In the genomic region with DNA sequence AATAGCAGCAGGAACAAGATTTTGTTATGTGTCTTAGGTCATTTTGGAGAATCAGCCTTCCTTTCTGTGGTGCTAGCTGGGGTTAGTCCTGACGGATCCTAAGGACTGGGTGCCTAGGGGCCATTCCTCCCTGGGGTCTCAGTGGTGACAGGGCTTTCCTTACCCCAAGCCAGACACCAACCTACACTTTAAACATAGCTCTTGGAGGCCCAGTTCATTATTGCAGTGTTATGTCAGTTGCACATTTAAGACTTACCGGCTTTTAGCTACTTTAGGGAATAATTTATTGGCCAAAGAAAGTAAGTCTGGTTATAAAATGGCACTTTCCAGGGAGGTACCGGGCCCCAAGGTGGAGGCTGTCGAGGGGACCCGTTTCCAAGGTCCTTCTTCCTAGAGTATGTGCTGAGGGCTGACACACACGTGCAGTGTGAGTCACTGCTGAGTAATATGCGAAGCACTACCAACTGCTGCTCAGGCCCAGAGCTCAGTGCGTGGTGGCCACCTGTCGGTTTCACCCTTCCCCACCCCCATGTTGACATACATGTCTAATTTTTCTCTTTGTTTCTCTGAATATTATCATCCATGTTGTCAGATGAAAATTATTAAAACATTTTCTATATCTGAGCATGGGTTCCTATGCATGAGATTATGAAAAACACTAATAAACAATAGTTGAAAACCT, we compare ENCODE assay signal across 7 cellular contexts. TPM values are rescaled to one million over a fixed set of nuclear protein-coding genes. Genes with fewer than 3 reads are reported as not detected.
A peak's percentile ranks its signal among the peaks of the same experiment; 100 is the strongest.
DNase-seq lines count a peak whose midpoint lies in the region; ATAC-seq and TF ChIP-seq lines count a peak whose summit lies in the region.

No MANE protein-coding gene starts in this region.

- no peaks in the 10 kb centered on the region for H3K9me3 ChIP-seq in PC-3 (ENCODE audit: low read length)

- H3K79me2 ChIP-seq in PC-3 (ENCODE audit: low read length): no peaks in the 10 kb centered on the region

- TF ChIP-seq CTCF in PC-3 (conservative IDR thresholded peaks at IDR 0.05; ENCODE audit: low read depth, low read length): peak; percentile 72

- peak; percentile 94 for ATAC-seq in GM18873 (IDR thresholded peaks at IDR 0.05; ENCODE audit: low FRiP score, unreplicated experiment)
- peak; percentile 99 for ATAC-seq in HG02642 (IDR thresholded peaks at IDR 0.05; ENCODE audit: poor library complexity, unreplicated experiment)
- ATAC-seq in PC-3: peak; percentile 100

- H3K9me2 ChIP-seq in PC-3 (replicated peaks; ENCODE audit: low read length): no peaks in the 10 kb centered on the region

- no peaks in the 10 kb centered on the region for H4K20me1 ChIP-seq in PC-3 (ENCODE audit: low read length)

- peak; percentile 92 for DNase-seq in PC-3
- DNase-seq in dermis blood vessel endothelial cell: peak; percentile 85
- peak; percentile 28 for DNase-seq in stimulated activated CD8-positive, alpha-beta memory T cell treated with anti-CD3 and anti-CD28 coated beads, Interleukin-4, amount 100 ng/mL, for 24 hours (ENCODE audit: low read depth)
- no peak for DNase-seq in DMS79 (lab: John Stamatoyannopoulos, UW)
- no peak for DNase-seq in NCI-H69 (lab: John Stamatoyannopoulos, UW)

- POLR2A ChIA-PET in PC-3 (lab: Charles Lee; ENCODE audit: unreplicated experiment): interaction anchor here (0.6 kb wide), 1 partner anchor 94 kb away, joined by 4 read pairs; no protein-coding TSS in a partner anchor

- H2AFZ ChIP-seq in PC-3 (ENCODE audit: low read length): peak overlapping the region; percentile 25; the same call in 1 of the 2 replicates

- no peaks in the 10 kb centered on the region for H3F3A ChIP-seq in PC-3 (ENCODE audit: low read length, unreplicated experiment)

- H3K4me1 ChIP-seq in PC-3 (ENCODE audit: insufficient read depth, low read length): peaks cover 11% of the 10 kb centered on the region

- no peaks in the 10 kb centered on the region for H3K27me3 ChIP-seq in PC-3 (ENCODE audit: low read length)

- CTCF ChIA-PET in PC-3 (lab: Charles Lee): interaction anchor here (1.0 to 1.4 kb wide), 3 partner anchors 70 to 101 kb away, joined by 3 to 5 read pairs (median 3); partner anchors contain the start of gene TAF1B

- peaks cover 18% of the 10 kb centered on the region for H3K36me3 ChIP-seq in PC-3 (ENCODE audit: low read depth, low read length)

- intact Hi-C loops in PC-3 (cut with micrococcal nuclease): loop anchor here (1.0 kb wide), 2 partner anchors 100 to 113 kb away; no protein-coding TSS in a partner anchor

- peak overlapping the region; percentile 22; the same call in 1 of the 2 replicates for H3K4me2 ChIP-seq in PC-3 (ENCODE audit: low read length)

- H3K9ac ChIP-seq in PC-3 (ENCODE audit: low read length): no peak overlapping the region

- no TSS peak for BruUV-seq in PC-3 (replicated peaks; lab: Mats Ljungman, UMichigan)

- H3K4me3 ChIP-seq in PC-3 (ENCODE audit: low read length): no peak overlapping the region

- 0 out of 2 replicates have a peak overlapping the region, but pooled peaks have one; percentile 17 for H3K27ac ChIP-seq in PC-3 (ENCODE audit: low read length)

RNA-seq across cellular contexts. Expression of gene GRHL1, which starts 37.0 kb away (rescaled TPM):
- total RNA-seq in PC-3 (2014; rRNA removed) (9.3 and 10.3 TPM in 2 replicates), dermis blood vessel endothelial cell (0.37 and 0.85 TPM in 2 replicates)

Comparison
In these comparisons a context has a peak if more than half of its experiments do, and no peak if none do; other contexts are left out.
1. DNase-seq: peak in PC-3 (single experiment), dermis blood vessel endothelial cell (single experiment) and stimulated activated CD8-positive, alpha-beta memory T cell treated with anti-CD3 and anti-CD28 coated beads, Interleukin-4, amount 100 ng/mL, for 24 hours (single experiment); none in DMS79 (single experiment) and NCI-H69 (single experiment).
2. Peak in every context shown above with its lines, with median percentiles within 50 percentile points of each other: ATAC-seq.